In genomic region chr4:125961626-125962025, GRCh38 we compare ENCODE assay signal across 33 cellular contexts.
"Had no signal": no experiment of that assay in that cellular context is flagged by ENCODE, and none has a peak within 500 bp of the region (broad histone marks: within the 10 kb centered on the region; RNA-seq: fewer than 3 reads in every experiment).

No MANE protein-coding gene starts in this region.

- H3K27me3 ChIP-seq: ascending aorta, cardiac muscle cell, SJCRH30 had no signal

- H3K4me1 ChIP-seq: ascending aorta had no signal

- H3K27ac ChIP-seq: ascending aorta, cardiac muscle cell, SJCRH30, SK-N-MC had no signal

- H3K4me3 Mint-ChIP-seq: activated CD4-positive, alpha-beta T cell treated with anti-CD3 and anti-CD28 coated beads for 36 hours; activated CD4-positive, alpha-beta T cell treated with anti-CD3 and anti-CD28 coated beads, Interleukin-2, amount 10 ng/mL, durations not matched to agents 7 days and 5 days; activated CD8-positive, alpha-beta T cell treated with anti-CD3 and anti-CD28 coated beads, Interleukin-2, amount 10 ng/mL, durations not matched to agents 7 days and 5 days; activated naive CD4-positive, alpha-beta T cell treated with anti-CD3 and anti-CD28 coated beads, Interleukin-2, amount 50 U/mL, for 24 hours; activated naive CD8-positive, alpha-beta T cell treated with anti-CD3 and anti-CD28 coated beads, Interleukin-2, amount 10 ng/mL, durations not matched to agents 7 days and 5 days; activated T-cell treated with anti-CD3 and anti-CD28 coated beads, Interleukin-2, amount 50 U/mL, for 24 hours; central memory CD8-positive, alpha-beta T cell; T-helper 1 cell treated with Interleukin-12 subunit alpha and Interleukin-12 subunit beta and Interleukin-4 antibody, amounts not matched to agents 30 μg/mL and 1 μg/mL, for 36 hours; T-helper 2 cell treated with Interferon-gamma antibody and Interleukin-4, amounts not matched to agents 5 μg/mL and 100 μg/mL, for 36 hours had no signal

- H3K4me3 ChIP-seq: ascending aorta, cardiac muscle cell, SJCRH30, SK-N-MC had no signal

- H3K27me3 Mint-ChIP-seq: activated CD4-positive, alpha-beta T cell treated with anti-CD3 and anti-CD28 coated beads for 36 hours; activated CD4-positive, alpha-beta T cell treated with anti-CD3 and anti-CD28 coated beads, Interleukin-2, amount 10 ng/mL, durations not matched to agents 7 days and 5 days; activated naive CD4-positive, alpha-beta T cell treated with anti-CD3 and anti-CD28 coated beads, Interleukin-2, amount 50 U/mL, for 24 hours; activated naive CD8-positive, alpha-beta T cell treated with anti-CD3 and anti-CD28 coated beads, Interleukin-2, amount 10 ng/mL, durations not matched to agents 7 days and 5 days; activated T-cell treated with anti-CD3 and anti-CD28 coated beads, Interleukin-2, amount 50 U/mL, for 24 hours; central memory CD8-positive, alpha-beta T cell had no signal

- H3K9me3 Mint-ChIP-seq: activated naive CD4-positive, alpha-beta T cell treated with anti-CD3 and anti-CD28 coated beads, Interleukin-2, amount 50 U/mL, for 24 hours had no signal

- ATAC-seq: activated CD4-positive, alpha-beta T cell treated with anti-CD3 and anti-CD28 coated beads for 36 hours; activated CD4-positive, CD25-positive, alpha-beta regulatory T cell treated with anti-CD3 and anti-CD28 coated beads, Interleukin-2, amount 50 U/mL, for 24 hours; activated CD8-positive, alpha-beta T cell treated with anti-CD3 and anti-CD28 coated beads, Interleukin-2, amount 10 ng/mL, durations not matched to agents 7 days and 5 days had no signal

- H3K4me1 Mint-ChIP-seq: activated CD4-positive, alpha-beta T cell treated with anti-CD3 and anti-CD28 coated beads for 36 hours; activated CD4-positive, alpha-beta T cell treated with anti-CD3 and anti-CD28 coated beads, Interleukin-2, amount 10 ng/mL, durations not matched to agents 7 days and 5 days; activated naive CD4-positive, alpha-beta T cell treated with anti-CD3 and anti-CD28 coated beads, Interleukin-2, amount 50 U/mL, for 24 hours; activated naive CD8-positive, alpha-beta T cell treated with anti-CD3 and anti-CD28 coated beads, Interleukin-2, amount 10 ng/mL, durations not matched to agents 7 days and 5 days; central memory CD8-positive, alpha-beta T cell had no signal

- H3K9me3 ChIP-seq: ascending aorta, SJCRH30 had no signal

- H3K36me3 ChIP-seq: ascending aorta, cardiac muscle cell, SJCRH30 had no signal

- DNase-seq: activated CD4-positive, alpha-beta T cell treated with anti-CD3 and anti-CD28 coated beads for 36 hours; activated CD4-positive, alpha-beta T cell treated with anti-CD3 and anti-CD28 coated beads, Interleukin-2, amount 10 ng/mL, durations not matched to agents 7 days and 5 days; activated CD4-positive, alpha-beta T cell treated with anti-CD3 and anti-CD28 coated beads, Interleukin-2, amount 50 U/mL, for 48 hours; activated CD8-positive, alpha-beta T cell treated with anti-CD3 and anti-CD28 coated beads, Interleukin-2, amount 10 ng/mL, durations not matched to agents 7 days and 5 days; activated gamma-delta T cell; activated naive CD4-positive, alpha-beta T cell treated with Interleukin-2 at 50 U/mL for 16 hours; activated naive CD8-positive, alpha-beta T cell treated with anti-CD3 and anti-CD28 coated beads, Interleukin-2, amount 10 ng/mL, durations not matched to agents 7 days and 5 days; activated T-cell treated with anti-CD3 and anti-CD28 coated beads, Interleukin-2, amount 50 U/mL, for 24 hours; amygdala; Karpas-422; KBM-7; NCI-H1048; NCI-H1105 treated with DMSO at 0.1 percent for 48 hours; NCI-H1436; NCI-H1694; NCI-H1930; NCI-H2081 treated with DMSO at 0.1 percent for 48 hours; NCI-H226; NCI-H446 treated with DMSO at 0.1 percent for 48 hours; NCI-H524; NCI-H69; NK-92 treated with Interleukin-12 subunit alpha and Interleukin-12 subunit beta, amount 100 ng/mL, for 24 hours; SHP77; SJCRH30 had no signal

- H3K36me3 Mint-ChIP-seq: activated naive CD4-positive, alpha-beta T cell treated with anti-CD3 and anti-CD28 coated beads, Interleukin-2, amount 50 U/mL, for 24 hours; activated naive CD8-positive, alpha-beta T cell treated with anti-CD3 and anti-CD28 coated beads, Interleukin-2, amount 10 ng/mL, durations not matched to agents 7 days and 5 days had no signal

- H3K27ac Mint-ChIP-seq: activated CD4-positive, alpha-beta T cell treated with anti-CD3 and anti-CD28 coated beads for 36 hours; activated CD4-positive, alpha-beta T cell treated with anti-CD3 and anti-CD28 coated beads, Interleukin-2, amount 10 ng/mL, durations not matched to agents 7 days and 5 days; activated CD8-positive, alpha-beta T cell treated with anti-CD3 and anti-CD28 coated beads, Interleukin-2, amount 10 ng/mL, durations not matched to agents 7 days and 5 days; activated naive CD4-positive, alpha-beta T cell treated with anti-CD3 and anti-CD28 coated beads, Interleukin-2, amount 50 U/mL, for 24 hours; activated naive CD8-positive, alpha-beta T cell treated with anti-CD3 and anti-CD28 coated beads, Interleukin-2, amount 10 ng/mL, durations not matched to agents 7 days and 5 days; activated T-cell treated with anti-CD3 and anti-CD28 coated beads, Interleukin-2, amount 50 U/mL, for 24 hours; activated T-helper 2 cell treated with anti-CD3 and anti-CD28 coated beads, Interferon-gamma antibody, Interleukin-2, Interleukin-4, amounts not matched to agents 10 μg/mL and 5 μg/mL and 100 μg/mL, durations not matched to agents 14 hours and 24 hours and 36 hours; T-helper 1 cell treated with Interleukin-12 subunit alpha and Interleukin-12 subunit beta and Interleukin-4 antibody, amounts not matched to agents 30 μg/mL and 1 μg/mL, for 36 hours; T-helper 2 cell treated with Interferon-gamma antibody and Interleukin-4, amounts not matched to agents 5 μg/mL and 100 μg/mL, for 36 hours had no signal
